In genomic region chr10:25701651-25702050, GRCh38 we compare ENCODE assay signal across 14 cellular contexts.
DNase-seq lines count a peak whose midpoint lies in the region; ATAC-seq and TF ChIP-seq lines count a peak whose summit lies in the region.
"Had no signal": no experiment of that assay in that cellular context is flagged by ENCODE, and none has a peak within 500 bp of the region (broad histone marks: within the 10 kb centered on the region; RNA-seq: fewer than 3 reads in every experiment).

No MANE protein-coding gene starts in this region.

- H3K4me3 ChIP-seq in BE2C (ENCODE audit: low read depth, low read length) = no peak overlapping the region
- H3K4me3 ChIP-seq: A549, GM12878 had no signal

- H3K4me1 Mint-ChIP-seq in nephron progenitor cell = peaks cover 16% of the 10 kb centered on the region

- no peaks in the 10 kb centered on the region for H3K36me3 Mint-ChIP-seq in nephron progenitor cell (ENCODE audit: low read depth)

- TF ChIP-seq CTCF in BE2C (IDR thresholded peaks at IDR 0.05; ENCODE audit: low read depth, low read length) = no peak
- TF ChIP-seq CTCF in nephron progenitor cell (IDR thresholded peaks at IDR 0.05) = no peak

- peak; percentile 23 for DNase-seq in BE2C
- DNase-seq in RPMI7951 (ENCODE audit: low read depth) = peak; percentile 15
- DNase-seq in ecto neural progenitor cell (ENCODE audit: low spot score) = peak; percentile 83
- DNase-seq in nephron progenitor cell = peak; percentile 67
- no peak for DNase-seq in stimulated activated CD4-positive, alpha-beta T cell treated with anti-CD3 and anti-CD28 coated beads, Interleukin-12 subunit alpha, Interleukin-12 subunit beta, amount 100 ng/mL, for 4 hours
- DNase-seq in HuH-7 (ENCODE audit: low spot score) = no peak
- DNase-seq in posterior vena cava (ENCODE audit: low spot score) = no peak
- DNase-seq: DMS53, NCI-H1092, NCI-H187, SIG-M5 had no signal

- H3K36me3 ChIP-seq in BE2C = no peaks in the 10 kb centered on the region

- H3K27me3 ChIP-seq in BE2C = no peaks in the 10 kb centered on the region

- peaks cover 8% of the 10 kb centered on the region for H3K27me3 Mint-ChIP-seq in nephron progenitor cell (ENCODE audit: low read depth, poor library complexity)

- no peaks in the 10 kb centered on the region for H3K4me1 ChIP-seq in BE2C
- H3K4me1 ChIP-seq: A549 had no signal

- H3K9me3 ChIP-seq in BE2C = no peaks in the 10 kb centered on the region
- H3K9me3 ChIP-seq: A549 had no signal

- H3K27ac Mint-ChIP-seq in nephron progenitor cell = no peak overlapping the region

- intact Hi-C loops in posterior vena cava (cut with DNase I) = no loop called here

- no peak for ATAC-seq in GM21447 (IDR thresholded peaks at IDR 0.05; ENCODE audit: unreplicated experiment)
- ATAC-seq: GM12878 had no signal

- H3K9me3 Mint-ChIP-seq in nephron progenitor cell = no peaks in the 10 kb centered on the region

- no peak overlapping the region for H3K4me3 Mint-ChIP-seq in nephron progenitor cell

Comparison
In these comparisons a context has a peak if more than half of its experiments do, and no peak if none do; other contexts are left out.
1. DNase-seq: peak in BE2C (single experiment), RPMI7951 (single experiment), ecto neural progenitor cell (single experiment) and nephron progenitor cell (single experiment); none in stimulated activated CD4-positive, alpha-beta T cell treated with anti-CD3 and anti-CD28 coated beads, Interleukin-12 subunit alpha, Interleukin-12 subunit beta, amount 100 ng/mL, for 4 hours (single experiment), HuH-7 (single experiment) and posterior vena cava (single experiment).